9 cellular contexts compared by ENCODE assay signal in genomic region chr5:55868846-55869245, GRCh38. TPM values are rescaled to one million over a fixed set of nuclear protein-coding genes. Genes with fewer than 3 reads are reported as not detected.
DNase-seq lines count a peak whose midpoint lies in the region; ATAC-seq and TF ChIP-seq lines count a peak whose summit lies in the region.
"Had no signal": no experiment of that assay in that cellular context is flagged by ENCODE, and none has a peak within 500 bp of the region (broad histone marks: within the 10 kb centered on the region; RNA-seq: fewer than 3 reads in every experiment).

No MANE protein-coding gene starts in this region.

- H3K9me3 Mint-ChIP-seq in activated CD8-positive, alpha-beta T cell treated with anti-CD3 and anti-CD28 coated beads for 36 hours, result no peaks in the 10 kb centered on the region
- H3K9me3 Mint-ChIP-seq: brain had no signal

- H3K4me3 Mint-ChIP-seq in activated CD8-positive, alpha-beta T cell treated with anti-CD3 and anti-CD28 coated beads for 36 hours, result no peak overlapping the region
- H3K4me3 Mint-ChIP-seq: brain had no signal

- peaks cover 21% of the 10 kb centered on the region for H3K4me1 Mint-ChIP-seq in activated CD8-positive, alpha-beta T cell treated with anti-CD3 and anti-CD28 coated beads for 36 hours (ENCODE audit: low read depth)
- H3K4me1 Mint-ChIP-seq: brain had no signal

- POLR2A ChIA-PET in activated CD8-positive, alpha-beta T cell treated with anti-CD3 and anti-CD28 coated beads for 36 hours (lab: Charles Lee), result no interaction called here

- DNase-seq in heart left ventricle, result peak in 1 of 5 donors; percentile 50
- no peak for DNase-seq in Right ventricle myocardium inferior (ENCODE audit: missing footprints)
- DNase-seq in activated CD8-positive, alpha-beta T cell treated with anti-CD3 and anti-CD28 coated beads for 36 hours, result peak; percentile 73
- peak; percentile 99 for DNase-seq in iris pigment epithelial cell (ENCODE audit: low read depth)
- DNase-seq in stromal cell of bone marrow (ENCODE audit: low read depth), result peak; percentile 98
- DNase-seq in DMS153 (lab: John Stamatoyannopoulos, UW), result no peak
- no peak for DNase-seq in NCI-H187 (lab: John Stamatoyannopoulos, UW)

- no peaks in the 10 kb centered on the region for H3K36me3 Mint-ChIP-seq in activated CD8-positive, alpha-beta T cell treated with anti-CD3 and anti-CD28 coated beads for 36 hours (ENCODE audit: low read depth)
- H3K36me3 Mint-ChIP-seq: brain had no signal

- no peak overlapping the region for H3K27ac ChIP-seq in heart left ventricle

- peaks cover 0 to 3% (median 0%) of the 10 kb centered on the region in 12 donors for H3K9me3 ChIP-seq in heart left ventricle

- peaks cover 0 to 21% (median 0%) of the 10 kb centered on the region in 12 donors for H3K4me1 ChIP-seq in heart left ventricle

- TF ChIP-seq CTCF in heart left ventricle (IDR thresholded peaks at IDR 0.05), result no peak
- no peak for TF ChIP-seq CTCF in activated CD8-positive, alpha-beta T cell treated with anti-CD3 and anti-CD28 coated beads for 36 hours (IDR thresholded peaks at IDR 0.05)

- WGBS in heart left ventricle, 4 donors, result 23 to 37% (median 32%) methylated on average over 1 of the region's 1 CpG

- intact Hi-C loops in heart left ventricle (cut with DNase I) (no loop called here), Right ventricle myocardium inferior (cut with DNase I) (no loop called here)
- intact Hi-C loops in activated CD8-positive, alpha-beta T cell treated with anti-CD3 and anti-CD28 coated beads for 36 hours (cut with micrococcal nuclease), result no loop called here

- ATAC-seq in heart left ventricle, result peak in 3 of 4 donors; percentile 66 to 93 (median 78)
- no peak for ATAC-seq in Right ventricle myocardium inferior
- peak; percentile 94 for ATAC-seq in activated CD8-positive, alpha-beta T cell treated with anti-CD3 and anti-CD28 coated beads for 36 hours
- ATAC-seq in GM21367 (IDR thresholded peaks at IDR 0.05; ENCODE audit: unreplicated experiment), result no peak

- H3K27me3 ChIP-seq in heart left ventricle, result no peaks in the 10 kb centered on the region

- CTCF ChIA-PET in activated CD8-positive, alpha-beta T cell treated with anti-CD3 and anti-CD28 coated beads for 36 hours (lab: Charles Lee), result interaction anchor here (1.2 to 1.4 kb wide), 2 partner anchors 10 to 11 kb away, joined by 3 to 4 read pairs; no protein-coding TSS in a partner anchor

- H3K27ac Mint-ChIP-seq in activated CD8-positive, alpha-beta T cell treated with anti-CD3 and anti-CD28 coated beads for 36 hours, result no peak overlapping the region
- H3K27ac Mint-ChIP-seq: brain had no signal

- H3K27me3 Mint-ChIP-seq in activated CD8-positive, alpha-beta T cell treated with anti-CD3 and anti-CD28 coated beads for 36 hours, result no peaks in the 10 kb centered on the region
- H3K27me3 Mint-ChIP-seq: brain had no signal

- no peak for TF ChIP-seq POLR2A in heart left ventricle (IDR thresholded peaks at IDR 0.05)

- H3K4me3 ChIP-seq in heart left ventricle, result no peak overlapping the region

- H3K36me3 ChIP-seq in heart left ventricle, result no peaks in the 10 kb centered on the region

RNA-seq across cellular contexts. Expression of gene IL31RA, which starts 17.7 kb away (rescaled TPM):
- total RNA-seq in heart left ventricle, result 1 to 10 TPM in 1 of 9 donors, under 1 TPM in 4, not detected in 4; 0.21 to 2.2 (median 0.54) TPM
- under 1 TPM in 1 of 2 donors, not detected in 1; 0.12 TPM for polyA plus RNA-seq in heart left ventricle
- not detected for total RNA-seq in Right ventricle myocardium inferior
- total RNA-seq in activated CD8-positive, alpha-beta T cell treated with anti-CD3 and anti-CD28 coated beads for 36 hours, result not detected

Comparison
In these comparisons a context has a peak if more than half of its experiments do, and no peak if none do; other contexts are left out.
1. ATAC-seq: peak in heart left ventricle (3 of 4) and activated CD8-positive, alpha-beta T cell treated with anti-CD3 and anti-CD28 coated beads for 36 hours (single experiment); none in Right ventricle myocardium inferior (single experiment) and GM21367 (single experiment).
2. DNase-seq: peak in activated CD8-positive, alpha-beta T cell treated with anti-CD3 and anti-CD28 coated beads for 36 hours (single experiment), iris pigment epithelial cell (single experiment) and stromal cell of bone marrow (single experiment); none in Right ventricle myocardium inferior (single experiment), DMS153 (single experiment) and NCI-H187 (0 of 2).